ENCODE assay signal across 1 cellular context in the genomic region with DNA sequence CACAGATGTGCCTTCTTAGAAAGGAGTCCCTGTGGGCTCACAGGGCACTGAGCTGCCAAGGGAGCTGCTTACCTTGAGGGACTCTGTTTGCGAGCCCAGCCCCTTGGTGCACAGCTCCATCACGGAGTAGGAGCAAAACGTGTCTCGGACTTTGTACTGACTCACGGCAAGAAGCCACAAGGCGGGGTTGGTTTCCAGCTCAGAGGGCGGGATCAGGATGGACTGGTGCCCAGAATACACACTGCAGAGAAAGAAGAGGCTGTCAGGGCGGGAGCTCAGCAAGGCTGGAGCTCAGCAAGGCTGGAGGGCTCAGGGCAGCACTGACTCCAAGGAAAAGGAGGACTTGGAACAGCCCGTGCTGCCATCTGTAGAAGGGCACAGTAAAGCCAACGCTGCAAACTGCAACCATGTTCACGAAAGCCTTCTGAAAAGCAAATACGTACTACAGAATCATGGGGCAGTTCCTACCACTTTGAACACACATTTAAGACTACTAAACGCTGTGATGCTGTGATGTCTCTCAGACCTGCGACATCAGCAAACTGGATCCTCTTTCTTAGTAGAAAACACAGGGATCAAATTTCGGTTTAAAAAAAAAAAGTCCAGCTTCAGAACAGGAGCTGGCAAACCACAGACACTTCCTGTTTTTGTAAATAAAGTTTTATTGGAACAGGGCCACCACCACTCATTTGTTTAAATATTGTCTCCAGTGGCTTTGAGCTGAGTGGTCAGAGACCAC.
TF ChIP-seq lines count a peak whose summit lies in the region.

No MANE protein-coding gene starts in this region.

TF ChIP-seq in HEK293, 187 proteins besides CTCF, POLR2A, EP300 and RAD21 (continued from another document and continues in another):
- TF ChIP-seq, protein P1, sequence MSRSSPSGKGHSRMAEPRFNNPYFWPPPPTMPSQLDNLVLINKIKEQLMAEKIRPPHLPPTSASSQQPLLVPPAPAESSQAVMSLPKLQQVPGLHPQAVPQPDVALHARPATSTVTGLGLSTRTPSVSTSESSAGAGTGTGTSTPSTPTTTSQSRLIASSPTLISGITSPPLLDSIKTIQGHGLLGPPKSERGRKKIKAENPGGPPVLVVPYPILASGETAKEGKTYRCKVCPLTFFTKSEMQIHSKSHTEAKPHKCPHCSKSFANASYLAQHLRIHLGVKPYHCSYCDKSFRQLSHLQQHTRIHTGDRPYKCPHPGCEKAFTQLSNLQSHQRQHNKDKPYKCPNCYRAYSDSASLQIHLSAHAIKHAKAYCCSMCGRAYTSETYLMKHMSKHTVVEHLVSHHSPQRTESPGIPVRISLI (tag by site-specific recombination; IDR thresholded peaks at IDR 0.05) = peak; percentile 90
- TF ChIP-seq ZNF791 (tag by site-specific recombination; IDR thresholded peaks at IDR 0.05) = no peak
- peak; percentile 73 for TF ChIP-seq ZBTB48 (tag by site-specific recombination; IDR thresholded peaks at IDR 0.05)
- TF ChIP-seq PRDM1 (tag by site-specific recombination; IDR thresholded peaks at IDR 0.05) = no peak
- TF ChIP-seq ZNF449 (tag by site-specific recombination; IDR thresholded peaks at IDR 0.05) = peak; percentile 38; the same call in 1 of the 2 replicates
- TF ChIP-seq, protein P2, sequence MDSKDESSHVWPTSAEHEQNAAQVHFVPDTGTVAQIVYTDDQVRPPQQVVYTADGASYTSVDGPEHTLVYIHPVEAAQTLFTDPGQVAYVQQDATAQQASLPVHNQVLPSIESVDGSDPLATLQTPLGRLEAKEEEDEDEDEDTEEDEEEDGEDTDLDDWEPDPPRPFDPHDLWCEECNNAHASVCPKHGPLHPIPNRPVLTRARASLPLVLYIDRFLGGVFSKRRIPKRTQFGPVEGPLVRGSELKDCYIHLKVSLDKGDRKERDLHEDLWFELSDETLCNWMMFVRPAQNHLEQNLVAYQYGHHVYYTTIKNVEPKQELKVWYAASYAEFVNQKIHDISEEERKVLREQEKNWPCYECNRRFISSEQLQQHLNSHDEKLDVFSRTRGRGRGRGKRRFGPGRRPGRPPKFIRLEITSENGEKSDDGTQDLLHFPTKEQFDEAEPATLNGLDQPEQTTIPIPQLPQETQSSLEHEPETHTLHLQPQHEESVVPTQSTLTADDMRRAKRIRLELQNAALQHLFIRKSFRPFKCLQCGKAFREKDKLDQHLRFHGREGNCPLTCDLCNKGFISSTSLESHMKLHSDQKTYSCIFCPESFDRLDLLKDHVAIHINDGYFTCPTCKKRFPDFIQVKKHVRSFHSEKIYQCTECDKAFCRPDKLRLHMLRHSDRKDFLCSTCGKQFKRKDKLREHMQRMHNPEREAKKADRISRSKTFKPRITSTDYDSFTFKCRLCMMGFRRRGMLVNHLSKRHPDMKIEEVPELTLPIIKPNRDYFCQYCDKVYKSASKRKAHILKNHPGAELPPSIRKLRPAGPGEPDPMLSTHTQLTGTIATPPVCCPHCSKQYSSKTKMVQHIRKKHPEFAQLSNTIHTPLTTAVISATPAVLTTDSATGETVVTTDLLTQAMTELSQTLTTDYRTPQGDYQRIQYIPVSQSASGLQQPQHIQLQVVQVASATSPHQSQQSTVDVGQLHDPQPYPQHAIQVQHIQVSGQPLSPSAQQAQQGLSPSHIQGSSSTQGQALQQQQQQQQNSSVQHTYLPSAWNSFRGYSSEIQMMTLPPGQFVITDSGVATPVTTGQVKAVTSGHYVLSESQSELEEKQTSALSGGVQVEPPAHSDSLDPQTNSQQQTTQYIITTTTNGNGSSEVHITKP (tag by site-specific recombination; IDR thresholded peaks at IDR 0.05) = peak; percentile 70
- TF ChIP-seq SALL2 (tag by site-specific recombination; IDR thresholded peaks at IDR 0.05; ENCODE audit: borderline replicate concordance) = no peak
- no peak for TF ChIP-seq PRDM4 (tag by site-specific recombination; IDR thresholded peaks at IDR 0.05)
- no peak for TF ChIP-seq ZNF311 (tag by site-specific recombination; IDR thresholded peaks at IDR 0.05; ENCODE audit: borderline replicate concordance)
- TF ChIP-seq, protein P3, sequence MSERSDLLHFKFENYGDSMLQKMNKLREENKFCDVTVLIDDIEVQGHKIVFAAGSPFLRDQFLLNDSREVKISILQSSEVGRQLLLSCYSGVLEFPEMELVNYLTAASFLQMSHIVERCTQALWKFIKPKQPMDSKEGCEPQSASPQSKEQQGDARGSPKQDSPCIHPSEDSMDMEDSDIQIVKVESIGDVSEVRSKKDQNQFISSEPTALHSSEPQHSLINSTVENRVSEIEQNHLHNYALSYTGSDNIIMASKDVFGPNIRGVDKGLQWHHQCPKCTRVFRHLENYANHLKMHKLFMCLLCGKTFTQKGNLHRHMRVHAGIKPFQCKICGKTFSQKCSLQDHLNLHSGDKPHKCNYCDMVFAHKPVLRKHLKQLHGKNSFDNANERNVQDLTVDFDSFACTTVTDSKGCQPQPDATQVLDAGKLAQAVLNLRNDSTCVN (tag by site-specific recombination; optimal IDR thresholded peaks at IDR 0.05) = no peak
- TF ChIP-seq, protein P4, sequence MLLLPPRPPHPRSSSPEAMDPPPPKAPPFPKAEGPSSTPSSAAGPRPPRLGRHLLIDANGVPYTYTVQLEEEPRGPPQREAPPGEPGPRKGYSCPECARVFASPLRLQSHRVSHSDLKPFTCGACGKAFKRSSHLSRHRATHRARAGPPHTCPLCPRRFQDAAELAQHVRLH (tag by site-specific recombination; IDR thresholded peaks at IDR 0.05) = 0 out of 2 replicates have a peak, but pooled peaks have one; percentile 42
- TF ChIP-seq TRIM28 (IDR thresholded peaks at IDR 0.05; ENCODE audit: borderline replicate concordance, low read length) = 0 out of 2 replicates have a peak, but pooled peaks have one; percentile 33
- no peak for TF ChIP-seq ZNF776 (tag by site-specific recombination; IDR thresholded peaks at IDR 0.05; ENCODE audit: borderline replicate concordance)
- TF ChIP-seq ZNF121 (tag by site-specific recombination; IDR thresholded peaks at IDR 0.05) = no peak
- no peak for TF ChIP-seq ZSCAN16 (tag by site-specific recombination; IDR thresholded peaks at IDR 0.05)
- TF ChIP-seq ZNF280C (tag by site-specific recombination; IDR thresholded peaks at IDR 0.05) = no peak
- no peak for TF ChIP-seq ZNF146 (tag by site-specific recombination; IDR thresholded peaks at IDR 0.05)
- TF ChIP-seq KLF8 (tag by site-specific recombination; IDR thresholded peaks at IDR 0.05) = 0 out of 2 replicates have a peak, but pooled peaks have one; percentile 44
- TF ChIP-seq ZNF341 (tag by site-specific recombination; IDR thresholded peaks at IDR 0.05; ENCODE audit: low read depth) = peak; percentile 64
- TF ChIP-seq OSR2 (tag by site-specific recombination; IDR thresholded peaks at IDR 0.05) = peak; percentile 67; the same call in 1 of the 2 replicates
- no peak for TF ChIP-seq ZNF433 (tag by site-specific recombination; IDR thresholded peaks at IDR 0.05; ENCODE audit: low read depth)
- TF ChIP-seq SP2 (tag by site-specific recombination; IDR thresholded peaks at IDR 0.05) = peak; percentile 32; the same call in 1 of the 2 replicates
- TF ChIP-seq ZNF184 (tag by site-specific recombination; IDR thresholded peaks at IDR 0.05) = 0 out of 2 replicates have a peak, but pooled peaks have one; percentile 56
- TF ChIP-seq ZFP69B (tag by site-specific recombination; IDR thresholded peaks at IDR 0.05) = 0 out of 2 replicates have a peak, but pooled peaks have one; percentile 37
- TF ChIP-seq ZFP3 (tag by site-specific recombination; IDR thresholded peaks at IDR 0.05; ENCODE audit: low read depth) = no peak
- peak; percentile 51 for TF ChIP-seq ZNF366 (tag by site-specific recombination; conservative IDR thresholded peaks at IDR 0.05)
- TF ChIP-seq KLF17 (tag by site-specific recombination; IDR thresholded peaks at IDR 0.05) = 0 out of 2 replicates have a peak, but pooled peaks have one; percentile 27
- no peak for TF ChIP-seq ZNF664 (tag by site-specific recombination; IDR thresholded peaks at IDR 0.05)
- peak; percentile 82 for TF ChIP-seq ZNF561 (tag by site-specific recombination; IDR thresholded peaks at IDR 0.05; ENCODE audit: borderline replicate concordance)
- no peak for TF ChIP-seq ZNF10 (tag by site-specific recombination; IDR thresholded peaks at IDR 0.05)
- TF ChIP-seq BCL11A (tag by site-specific recombination; IDR thresholded peaks at IDR 0.05; ENCODE audit: low read depth) = no peak
- no peak for TF ChIP-seq ZNF18 (tag by site-specific recombination; IDR thresholded peaks at IDR 0.05)
- TF ChIP-seq PRDM6 (tag by site-specific recombination; IDR thresholded peaks at IDR 0.05) = peak; percentile 36; the same call in 1 of the 2 replicates
